Comparison of ENCODE assay signal across 8 cellular contexts in genomic region chr11:62883677-62884076, GRCh38. TPM values are rescaled to one million over a fixed set of nuclear protein-coding genes. Genes with fewer than 3 reads are reported as not detected.
DNase-seq lines count a peak whose midpoint lies in the region; ATAC-seq and TF ChIP-seq lines count a peak whose summit lies in the region.
"Had no signal": no experiment of that assay in that cellular context is flagged by ENCODE, and none has a peak within 500 bp of the region (broad histone marks: within the 10 kb centered on the region; RNA-seq: fewer than 3 reads in every experiment).

No MANE protein-coding gene starts in this region.

- peak overlapping the region; percentile 100 for H3K27ac Mint-ChIP-seq in central memory CD8-positive, alpha-beta T cell (ENCODE audit: low read depth)

- H3K14ac ChIP-seq in IMR-90 (replicated peaks; ENCODE audit: low read depth, low read length): peak overlapping the region; percentile 100

- H3K4me3 ChIP-seq in IMR-90 (ENCODE audit: insufficient read depth, low read depth, low read length) (peak overlapping the region; percentile 6; the same call in 1 of the 2 replicates), retinal pigment epithelial cell (ENCODE audit: low read length) (peak overlapping the region; percentile 98)

- WGBS in IMR-90 (ENCODE audit: extremely low coverage in 2 of 2, insufficient read length in 1 of 2), 2 experiments: 100% methylated on average over 1 of the region's 3 CpGs; no CpG with 5 or more reads in 1 of the 2 experiments

- peak overlapping the region; percentile 63 for H3K23ac ChIP-seq in IMR-90 (ENCODE audit: low read depth, low read length)

- ATAC-seq in IMR-90 (ENCODE audit: low read depth) (no peak), HG03039 (IDR thresholded peaks at IDR 0.05; ENCODE audit: unreplicated experiment) (no peak), GM18861 (IDR thresholded peaks at IDR 0.05; ENCODE audit: unreplicated experiment) (no peak)
- ATAC-seq in central memory CD8-positive, alpha-beta T cell (replicated peaks; ENCODE audit: extremely low read depth, poor library complexity, severe bottlenecking): no peak

- CTCF ChIA-PET in IMR-90 (lab: Yijun Ruan, JAX): interaction anchor here (0.5 to 1.5 kb wide), 2 partner anchors 11 to 19 kb away, joined by 3 read pairs; no protein-coding TSS in a partner anchor

- H3K56ac ChIP-seq in IMR-90 (ENCODE audit: extremely low read depth, insufficient read depth, low read length): no peak overlapping the region; the same call in 1 of the 2 replicates

- H3K27me3 ChIP-seq in IMR-90 (ENCODE audit: control insufficient read depth, insufficient read depth, low read length): no peaks in the 10 kb centered on the region
- H3K27me3 ChIP-seq: ovary had no signal

- H3K4me2 ChIP-seq in IMR-90 (ENCODE audit: low read depth, low read length): peak overlapping the region; percentile 83

- no peak overlapping the region for H2AK9ac ChIP-seq in IMR-90 (replicated peaks; ENCODE audit: low read depth, low read length, poor library complexity)

- no peak overlapping the region for H4K8ac ChIP-seq in IMR-90 (ENCODE audit: low read depth in 2 of 2, low read length in 2 of 2)

- H4K20me1 ChIP-seq in IMR-90 (ENCODE audit: insufficient read depth, low read length): peaks cover 68% of the 10 kb centered on the region

- no peak overlapping the region for H2BK20ac ChIP-seq in IMR-90 (ENCODE audit: low read depth, low read length)

- no peak overlapping the region for H3K18ac ChIP-seq in IMR-90 (ENCODE audit: low read depth, low read length)

- peaks cover 29% of the 10 kb centered on the region for H3K4me1 ChIP-seq in IMR-90 (ENCODE audit: control insufficient read depth, insufficient read depth, low read length)

- dilution Hi-C loops in IMR-90 (cut with HindIII; ENCODE audit: low sequenced_read_pairs, unreplicated experiment): no loop called here

- H3K36me3 Mint-ChIP-seq in central memory CD8-positive, alpha-beta T cell (ENCODE audit: insufficient read depth): peaks cover 77% of the 10 kb centered on the region

- H3K9me3 Mint-ChIP-seq in central memory CD8-positive, alpha-beta T cell: no peaks in the 10 kb centered on the region

- no peak overlapping the region for H4K5ac ChIP-seq in IMR-90 (ENCODE audit: low read depth, low read length)

- H4K91ac ChIP-seq in IMR-90 (ENCODE audit: insufficient read depth, low read depth, low read length): no peak overlapping the region

- H3K27ac ChIP-seq in IMR-90 (ENCODE audit: insufficient read depth, low read length): peak overlapping the region; percentile 4; the same call in 1 of the 2 replicates

- no TSS peak for BruUV-seq in IMR-90 (replicated peaks; lab: Mats Ljungman, UMichigan)

- POLR2A ChIA-PET in IMR-90 (lab: Charles Lee; ENCODE audit: unreplicated experiment): no interaction called here

- TF ChIP-seq POLR2A in IMR-90 (IDR thresholded peaks at IDR 0.05; ENCODE audit: low read depth, low read length): no peak

- peaks cover 17% of the 10 kb centered on the region; the same call in 1 of the 2 replicates for H3K9me1 ChIP-seq in IMR-90 (ENCODE audit: insufficient read depth, low read length)

- H3K36me3 ChIP-seq in IMR-90 (ENCODE audit: control insufficient read depth, insufficient read depth, low read length): peaks cover 64% of the 10 kb centered on the region
- H3K36me3 ChIP-seq: ovary had no signal

- H2BK15ac ChIP-seq in IMR-90 (ENCODE audit: low read depth, low read length): no peak overlapping the region

- peaks cover 55% of the 10 kb centered on the region for H3K4me1 Mint-ChIP-seq in central memory CD8-positive, alpha-beta T cell

- no peak for TF ChIP-seq RAD21 in IMR-90 (IDR thresholded peaks at IDR 0.05; ENCODE audit: low read length)

- peak overlapping the region; percentile 49; the same call in 1 of the 2 replicates for H3K4ac ChIP-seq in IMR-90 (ENCODE audit: low read depth, low read length)

- H2AK5ac ChIP-seq in IMR-90 (ENCODE audit: low read depth, low read length): no peak overlapping the region

- intact Hi-C loops in IMR-90 (cut with micrococcal nuclease): loop anchor here (5.0 kb wide), 1 partner anchor 96 kb away; the partner anchor contains the start of gene TMEM179B

- H3K9me3 ChIP-seq in IMR-90 (ENCODE audit: control insufficient read depth, insufficient read depth, low read length): no peaks in the 10 kb centered on the region
- H3K9me3 ChIP-seq: ovary had no signal

- peaks cover 28 to 81% of the 10 kb centered on the region in 2 experiments for H3K79me1 ChIP-seq in IMR-90 (ENCODE audit: low read depth in 1 of 2, low read length in 2 of 2)

- in situ Hi-C loops in IMR-90 (cut with MboI; ENCODE audit: low sequenced_read_pairs): loop anchor here (25.0 kb wide), 1 partner anchor 779 kb away; the partner anchor contains the start of gene ATL3

- no peak overlapping the region for H2BK120ac ChIP-seq in IMR-90 (ENCODE audit: low read depth, low read length)

- no peak overlapping the region for H2AFZ ChIP-seq in IMR-90 (replicated peaks; ENCODE audit: low read length, poor library complexity)

- TF ChIP-seq CTCF in IMR-90 (conservative IDR thresholded peaks at IDR 0.05; ENCODE audit: low read depth, low read length) (no peak), retinal pigment epithelial cell (conservative IDR thresholded peaks at IDR 0.05; ENCODE audit: low read depth, low read length) (no peak)

- no peaks in the 10 kb centered on the region for H3K27me3 Mint-ChIP-seq in central memory CD8-positive, alpha-beta T cell

- H3K4me3 Mint-ChIP-seq in central memory CD8-positive, alpha-beta T cell: no peak overlapping the region

- peak overlapping the region; percentile 11 for H2BK5ac ChIP-seq in IMR-90 (ENCODE audit: low read depth, low read length, poor library complexity, severe bottlenecking)

- DNase-seq in IMR-90 (no peak), retinal pigment epithelial cell (ENCODE audit: low read depth) (no peak)
- DNase-seq in central memory CD8-positive, alpha-beta T cell (ENCODE audit: low spot score in 2 of 2): no peak
- DNase-seq in activated CD4-positive, CD25-positive, alpha-beta regulatory T cell (lab: John Stamatoyannopoulos, UW): no peak
- DNase-seq: activated CD4-positive, alpha-beta T cell treated with anti-CD3 and anti-CD28 coated beads for 1 hour; ovary had no signal

- H3K9ac ChIP-seq in IMR-90 (ENCODE audit: low read depth, low read length): peak overlapping the region; percentile 79

TF ChIP-seq in IMR-90, 13 proteins besides CTCF, POLR2A, EP300 and RAD21 (continues in another document):
- TF ChIP-seq USF2 (IDR thresholded peaks at IDR 0.05; ENCODE audit: low read depth, low read length): no peak
- no peak for TF ChIP-seq BHLHE40 (IDR thresholded peaks at IDR 0.05; ENCODE audit: low read depth, low read length)
- TF ChIP-seq MAZ (IDR thresholded peaks at IDR 0.05; ENCODE audit: borderline replicate concordance, low read depth, low read length): no peak
- no peak for TF ChIP-seq CHD1 (IDR thresholded peaks at IDR 0.05; ENCODE audit: low read depth, low read length)
- TF ChIP-seq CEBPB (IDR thresholded peaks at IDR 0.05; ENCODE audit: low read depth, low read length): no peak
- no peak for TF ChIP-seq RFX5 (IDR thresholded peaks at IDR 0.05; ENCODE audit: low read depth, low read length)
- no peak for TF ChIP-seq MXI1 (IDR thresholded peaks at IDR 0.05; ENCODE audit: borderline replicate concordance, low read depth, low read length)
- no peak for TF ChIP-seq FOS (IDR thresholded peaks at IDR 0.05; ENCODE audit: low read depth, low read length)
- TF ChIP-seq SMC3 (IDR thresholded peaks at IDR 0.05; ENCODE audit: low read depth, low read length): no peak
- no peak for TF ChIP-seq NFE2L2 (IDR thresholded peaks at IDR 0.05; ENCODE audit: low read depth, low read length)
- no peak for TF ChIP-seq ELK1 (IDR thresholded peaks at IDR 0.05; ENCODE audit: borderline replicate concordance, low read depth, low read length)
- TF ChIP-seq MAFK (IDR thresholded peaks at IDR 0.05; ENCODE audit: low read depth, low read length): no peak

RNA-seq across cellular contexts. Expression of gene SLC3A2, which starts 3.0 kb away (rescaled TPM):
- total RNA-seq in IMR-90 (2012; rRNA removed): 114 and 140 TPM in 2 replicates
- polyA plus RNA-seq in IMR-90 (2012; rRNA removed): 239 TPM in 2 replicates
- polyA plus RNA-seq in IMR-90 (2012; cell fraction: cytosol; rRNA removed): 251 and 299 TPM in 2 replicates
- polyA plus RNA-seq in IMR-90 (2012; cell fraction: nucleus; rRNA removed; ENCODE audit: low replicate concordance): 340 and 413 TPM in 2 replicates

RNA-seq across cellular contexts. Expression of gene CHRM1, which starts 37.5 kb away (rescaled TPM):
- not detected in 2 replicates for total RNA-seq in IMR-90 (2012; rRNA removed)
- polyA plus RNA-seq in IMR-90 (2012; rRNA removed): not detected in 2 replicates
- polyA plus RNA-seq in IMR-90 (2012; cell fraction: cytosol; rRNA removed): not detected in 2 replicates
- polyA plus RNA-seq in IMR-90 (2012; cell fraction: nucleus; rRNA removed; ENCODE audit: low replicate concordance): not detected in 2 replicates
- total RNA-seq: ovary had no signal
- polyA plus RNA-seq: ovary had no signal

RNA-seq across cellular contexts. Expression of gene WDR74, which starts 44.3 kb away (rescaled TPM):
- total RNA-seq in IMR-90 (2012; rRNA removed): 40.8 and 44.3 TPM in 2 replicates
- polyA plus RNA-seq in IMR-90 (2012; rRNA removed): 38.4 and 41.9 TPM in 2 replicates
- 31.9 and 59.9 TPM in 2 replicates for polyA plus RNA-seq in IMR-90 (2012; cell fraction: cytosol; rRNA removed)
- 66.2 and 131 TPM in 2 replicates for polyA plus RNA-seq in IMR-90 (2012; cell fraction: nucleus; rRNA removed; ENCODE audit: low replicate concordance)

RNA-seq across cellular contexts. Expression of gene TEX54, which starts 51.0 kb away (rescaled TPM):
- total RNA-seq in IMR-90 (2012; rRNA removed): not detected in 2 replicates
- polyA plus RNA-seq in IMR-90 (2012; rRNA removed): not detected in 2 replicates
- not detected in 2 replicates for polyA plus RNA-seq in IMR-90 (2012; cell fraction: cytosol; rRNA removed)
- not detected in 2 replicates for polyA plus RNA-seq in IMR-90 (2012; cell fraction: nucleus; rRNA removed; ENCODE audit: low replicate concordance)
- total RNA-seq: ovary had no signal
- polyA plus RNA-seq: ovary had no signal

RNA-seq across cellular contexts. Expression of gene STX5, which starts 51.8 kb away (rescaled TPM):
- total RNA-seq in IMR-90 (2012; rRNA removed): 48.6 and 49.5 TPM in 2 replicates
- 43.1 and 43.5 TPM in 2 replicates for polyA plus RNA-seq in IMR-90 (2012; rRNA removed)
- polyA plus RNA-seq in IMR-90 (2012; cell fraction: cytosol; rRNA removed): 24.5 and 39.6 TPM in 2 replicates
- polyA plus RNA-seq in IMR-90 (2012; cell fraction: nucleus; rRNA removed; ENCODE audit: low replicate concordance): 35.4 and 47.9 TPM in 2 replicates
